In genomic region chr9:92003308-92004044, GRCh38 we compare ENCODE assay signal across 1 cellular context.
TF ChIP-seq lines count a peak whose summit lies in the region.

No MANE protein-coding gene starts in this region.

TF ChIP-seq in WTC11, 78 proteins besides CTCF, POLR2A, EP300 and RAD21 (continued from another document):
- TF ChIP-seq ZNF512 (CRISPR knock-in tag; IDR thresholded peaks at IDR 0.05; ENCODE audit: borderline replicate concordance) (no peak), ZNF232 (CRISPR knock-in tag; IDR thresholded peaks at IDR 0.05) (no peak), KAT7 (CRISPR knock-in tag; IDR thresholded peaks at IDR 0.05; ENCODE audit: borderline replicate concordance) (no peak), JUN (CRISPR knock-in tag; IDR thresholded peaks at IDR 0.05) (no peak), ARID4B (CRISPR knock-in tag; IDR thresholded peaks at IDR 0.05; ENCODE audit: borderline replicate concordance) (no peak), ATF2 (CRISPR knock-in tag; IDR thresholded peaks at IDR 0.05; ENCODE audit: borderline replicate concordance, low read depth) (no peak), ZNF532 (CRISPR knock-in tag; IDR thresholded peaks at IDR 0.05; ENCODE audit: borderline replicate concordance) (no peak), ZNF121 (CRISPR knock-in tag; IDR thresholded peaks at IDR 0.05) (no peak), ZNF396 (CRISPR knock-in tag; IDR thresholded peaks at IDR 0.05; ENCODE audit: borderline replicate concordance) (no peak), NFATC4 (CRISPR knock-in tag; IDR thresholded peaks at IDR 0.05) (no peak), ZBTB43 (CRISPR knock-in tag; IDR thresholded peaks at IDR 0.05) (no peak), USF1 (CRISPR knock-in tag; IDR thresholded peaks at IDR 0.05) (no peak), RORB (CRISPR knock-in tag; IDR thresholded peaks at IDR 0.05) (no peak), ZNF219 (CRISPR knock-in tag; IDR thresholded peaks at IDR 0.05; ENCODE audit: borderline replicate concordance) (no peak)
